Comparison of ENCODE assay signal across 1 cellular context in the genomic region with DNA sequence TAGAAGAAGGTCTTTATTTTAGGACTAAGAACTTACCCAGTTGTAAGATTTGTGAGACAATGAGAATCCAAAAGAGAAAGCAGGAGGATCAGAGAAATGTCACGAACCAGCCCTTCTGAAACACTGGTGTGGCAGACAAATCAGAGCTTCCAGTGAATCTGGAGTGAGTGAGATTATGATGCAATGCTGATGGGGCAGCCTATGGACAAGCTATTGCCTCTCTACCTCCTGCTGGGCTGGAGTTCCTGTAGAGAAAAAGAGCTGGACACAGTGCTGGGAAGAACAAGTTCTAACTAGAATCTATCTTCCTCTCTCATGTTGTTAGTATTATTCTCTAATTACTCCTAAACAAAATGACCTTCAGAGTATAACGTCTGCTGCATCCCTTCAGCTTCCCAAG.
TF ChIP-seq lines count a peak whose summit lies in the region.

No MANE protein-coding gene starts in this region.

TF ChIP-seq in PFSK-1, 5 proteins besides CTCF, POLR2A, EP300 and RAD21 (continued from another document):
- TF ChIP-seq FOXP2 (optimal IDR thresholded peaks at IDR 0.05; ENCODE audit: borderline replicate concordance, extremely low read depth, extremely low read length, insufficient read depth) (no peak), TAF1 (IDR thresholded peaks at IDR 0.05; ENCODE audit: borderline replicate concordance, insufficient read depth, low read length) (peak; percentile 44; the same call in 1 of the 2 replicates), SIN3A (IDR thresholded peaks at IDR 0.05; ENCODE audit: borderline replicate concordance, insufficient read depth, low read length) (no peak)
- TF ChIP-seq, protein P1, sequence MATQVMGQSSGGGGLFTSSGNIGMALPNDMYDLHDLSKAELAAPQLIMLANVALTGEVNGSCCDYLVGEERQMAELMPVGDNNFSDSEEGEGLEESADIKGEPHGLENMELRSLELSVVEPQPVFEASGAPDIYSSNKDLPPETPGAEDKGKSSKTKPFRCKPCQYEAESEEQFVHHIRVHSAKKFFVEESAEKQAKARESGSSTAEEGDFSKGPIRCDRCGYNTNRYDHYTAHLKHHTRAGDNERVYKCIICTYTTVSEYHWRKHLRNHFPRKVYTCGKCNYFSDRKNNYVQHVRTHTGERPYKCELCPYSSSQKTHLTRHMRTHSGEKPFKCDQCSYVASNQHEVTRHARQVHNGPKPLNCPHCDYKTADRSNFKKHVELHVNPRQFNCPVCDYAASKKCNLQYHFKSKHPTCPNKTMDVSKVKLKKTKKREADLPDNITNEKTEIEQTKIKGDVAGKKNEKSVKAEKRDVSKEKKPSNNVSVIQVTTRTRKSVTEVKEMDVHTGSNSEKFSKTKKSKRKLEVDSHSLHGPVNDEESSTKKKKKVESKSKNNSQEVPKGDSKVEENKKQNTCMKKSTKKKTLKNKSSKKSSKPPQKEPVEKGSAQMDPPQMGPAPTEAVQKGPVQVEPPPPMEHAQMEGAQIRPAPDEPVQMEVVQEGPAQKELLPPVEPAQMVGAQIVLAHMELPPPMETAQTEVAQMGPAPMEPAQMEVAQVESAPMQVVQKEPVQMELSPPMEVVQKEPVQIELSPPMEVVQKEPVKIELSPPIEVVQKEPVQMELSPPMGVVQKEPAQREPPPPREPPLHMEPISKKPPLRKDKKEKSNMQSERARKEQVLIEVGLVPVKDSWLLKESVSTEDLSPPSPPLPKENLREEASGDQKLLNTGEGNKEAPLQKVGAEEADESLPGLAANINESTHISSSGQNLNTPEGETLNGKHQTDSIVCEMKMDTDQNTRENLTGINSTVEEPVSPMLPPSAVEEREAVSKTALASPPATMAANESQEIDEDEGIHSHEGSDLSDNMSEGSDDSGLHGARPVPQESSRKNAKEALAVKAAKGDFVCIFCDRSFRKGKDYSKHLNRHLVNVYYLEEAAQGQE (IDR thresholded peaks at IDR 0.05; ENCODE audit: insufficient read depth in 1 of 2, low read depth in 2 of 2, low read length in 2 of 2) = 0 out of 4 replicates have a peak, but pooled peaks of 1 of the 2 experiments have one; percentile 10
